ENCODE assay signal across 1 cellular context in the genomic region with DNA sequence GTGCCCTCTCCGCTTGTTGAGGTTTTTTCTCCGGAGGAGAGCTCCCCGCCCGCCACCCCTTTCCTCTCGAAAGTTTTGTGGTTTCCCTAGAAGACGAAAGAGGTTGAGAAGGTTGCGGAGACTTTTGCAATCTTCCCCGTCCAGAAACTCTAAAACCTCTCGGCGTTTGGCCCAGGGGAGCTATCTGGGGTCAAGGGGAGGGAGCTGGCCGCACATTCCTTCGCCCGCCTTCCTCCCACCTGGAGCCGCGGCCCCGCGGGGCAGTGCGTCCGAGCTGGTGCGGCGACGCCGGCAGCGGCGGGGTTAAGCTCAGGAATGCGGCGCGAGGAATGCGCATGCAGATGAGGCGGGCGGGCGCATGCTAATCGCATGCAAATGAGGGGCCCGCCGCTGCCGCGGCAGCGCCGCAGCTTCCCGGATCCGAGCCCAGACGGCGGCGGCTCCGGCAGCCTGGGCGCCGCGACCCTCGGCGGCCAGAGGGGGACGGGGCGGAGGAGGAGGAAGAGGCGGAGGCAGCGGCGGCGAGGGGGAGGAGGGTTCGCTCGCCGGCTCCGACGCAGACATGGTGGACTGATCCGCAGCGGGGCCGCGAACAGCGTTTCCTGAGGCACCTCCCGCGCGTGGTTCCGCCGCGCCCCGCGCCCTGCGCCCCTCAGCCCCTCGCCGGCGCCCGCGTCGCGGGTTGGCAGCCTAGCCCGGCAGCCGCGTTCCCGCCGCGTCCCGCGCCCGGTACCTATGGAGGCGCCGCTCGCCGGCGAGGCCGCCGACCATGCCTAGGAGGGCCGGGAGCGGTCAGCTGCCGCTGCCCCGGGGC.
TF ChIP-seq lines count a peak whose summit lies in the region.

A gene (plus strand): TSS at position 535 of the 814 bp plus-strand sequence. CDS start 235 bp downstream, at position 770.

TF ChIP-seq in HEK293, 187 proteins besides CTCF, POLR2A, EP300 and RAD21 (continued from another document and continues in another):
- TF ChIP-seq ZNF600 (tag by site-specific recombination; IDR thresholded peaks at IDR 0.05) (no peak), ZNF48 (tag by site-specific recombination; IDR thresholded peaks at IDR 0.05) (no peak), BCL11A (tag by site-specific recombination; IDR thresholded peaks at IDR 0.05; ENCODE audit: low read depth) (0 out of 2 replicates have a peak, but pooled peaks have one; percentile 45), ZNF768 (tag by site-specific recombination; IDR thresholded peaks at IDR 0.05) (no peak), ZNF23 (tag by site-specific recombination; IDR thresholded peaks at IDR 0.05; ENCODE audit: borderline replicate concordance) (no peak), TCF7L2 (IDR thresholded peaks at IDR 0.05; ENCODE audit: borderline replicate concordance, low read depth, low read length) (no peak), ZNF530 (tag by site-specific recombination; IDR thresholded peaks at IDR 0.05; ENCODE audit: low read depth) (no peak), KLF1 (tag by site-specific recombination; IDR thresholded peaks at IDR 0.05) (no peak), ZNF37A (tag by site-specific recombination; IDR thresholded peaks at IDR 0.05) (no peak), ZBTB17 (tag by site-specific recombination; IDR thresholded peaks at IDR 0.05) (0 out of 2 replicates have a peak, but pooled peaks have one; percentile 57), ZNF658 (tag by site-specific recombination; IDR thresholded peaks at IDR 0.05) (no peak), ZBTB8A (tag by site-specific recombination; IDR thresholded peaks at IDR 0.05) (peak; percentile 92), ZNF211 (tag by site-specific recombination; IDR thresholded peaks at IDR 0.05; ENCODE audit: low read depth) (no peak), ZNF221 (tag by site-specific recombination; IDR thresholded peaks at IDR 0.05; ENCODE audit: borderline replicate concordance) (no peak), ZNF302 (tag by site-specific recombination; IDR thresholded peaks at IDR 0.05; ENCODE audit: low read depth) (no peak), GFI1B (tag by site-specific recombination; IDR thresholded peaks at IDR 0.05) (no peak), YY2 (tag by site-specific recombination; IDR thresholded peaks at IDR 0.05) (no peak), KLF9 (tag by site-specific recombination; IDR thresholded peaks at IDR 0.05; ENCODE audit: low read depth) (no peak), HOXA7 (CRISPR knock-in tag; IDR thresholded peaks at IDR 0.05; ENCODE audit: borderline replicate concordance) (no peak), ZNF19 (tag by site-specific recombination; IDR thresholded peaks at IDR 0.05; ENCODE audit: low read depth) (no peak), ZNF558 (tag by site-specific recombination; IDR thresholded peaks at IDR 0.05) (no peak), ZNF266 (tag by site-specific recombination; IDR thresholded peaks at IDR 0.05; ENCODE audit: low read depth) (no peak), ZFP3 (tag by site-specific recombination; IDR thresholded peaks at IDR 0.05; ENCODE audit: low read depth) (no peak)
- TF ChIP-seq, protein P1, sequence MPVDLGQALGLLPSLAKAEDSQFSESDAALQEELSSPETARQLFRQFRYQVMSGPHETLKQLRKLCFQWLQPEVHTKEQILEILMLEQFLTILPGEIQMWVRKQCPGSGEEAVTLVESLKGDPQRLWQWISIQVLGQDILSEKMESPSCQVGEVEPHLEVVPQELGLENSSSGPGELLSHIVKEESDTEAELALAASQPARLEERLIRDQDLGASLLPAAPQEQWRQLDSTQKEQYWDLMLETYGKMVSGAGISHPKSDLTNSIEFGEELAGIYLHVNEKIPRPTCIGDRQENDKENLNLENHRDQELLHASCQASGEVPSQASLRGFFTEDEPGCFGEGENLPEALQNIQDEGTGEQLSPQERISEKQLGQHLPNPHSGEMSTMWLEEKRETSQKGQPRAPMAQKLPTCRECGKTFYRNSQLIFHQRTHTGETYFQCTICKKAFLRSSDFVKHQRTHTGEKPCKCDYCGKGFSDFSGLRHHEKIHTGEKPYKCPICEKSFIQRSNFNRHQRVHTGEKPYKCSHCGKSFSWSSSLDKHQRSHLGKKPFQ (tag by site-specific recombination; IDR thresholded peaks at IDR 0.05) = no peak
- TF ChIP-seq, protein P2, sequence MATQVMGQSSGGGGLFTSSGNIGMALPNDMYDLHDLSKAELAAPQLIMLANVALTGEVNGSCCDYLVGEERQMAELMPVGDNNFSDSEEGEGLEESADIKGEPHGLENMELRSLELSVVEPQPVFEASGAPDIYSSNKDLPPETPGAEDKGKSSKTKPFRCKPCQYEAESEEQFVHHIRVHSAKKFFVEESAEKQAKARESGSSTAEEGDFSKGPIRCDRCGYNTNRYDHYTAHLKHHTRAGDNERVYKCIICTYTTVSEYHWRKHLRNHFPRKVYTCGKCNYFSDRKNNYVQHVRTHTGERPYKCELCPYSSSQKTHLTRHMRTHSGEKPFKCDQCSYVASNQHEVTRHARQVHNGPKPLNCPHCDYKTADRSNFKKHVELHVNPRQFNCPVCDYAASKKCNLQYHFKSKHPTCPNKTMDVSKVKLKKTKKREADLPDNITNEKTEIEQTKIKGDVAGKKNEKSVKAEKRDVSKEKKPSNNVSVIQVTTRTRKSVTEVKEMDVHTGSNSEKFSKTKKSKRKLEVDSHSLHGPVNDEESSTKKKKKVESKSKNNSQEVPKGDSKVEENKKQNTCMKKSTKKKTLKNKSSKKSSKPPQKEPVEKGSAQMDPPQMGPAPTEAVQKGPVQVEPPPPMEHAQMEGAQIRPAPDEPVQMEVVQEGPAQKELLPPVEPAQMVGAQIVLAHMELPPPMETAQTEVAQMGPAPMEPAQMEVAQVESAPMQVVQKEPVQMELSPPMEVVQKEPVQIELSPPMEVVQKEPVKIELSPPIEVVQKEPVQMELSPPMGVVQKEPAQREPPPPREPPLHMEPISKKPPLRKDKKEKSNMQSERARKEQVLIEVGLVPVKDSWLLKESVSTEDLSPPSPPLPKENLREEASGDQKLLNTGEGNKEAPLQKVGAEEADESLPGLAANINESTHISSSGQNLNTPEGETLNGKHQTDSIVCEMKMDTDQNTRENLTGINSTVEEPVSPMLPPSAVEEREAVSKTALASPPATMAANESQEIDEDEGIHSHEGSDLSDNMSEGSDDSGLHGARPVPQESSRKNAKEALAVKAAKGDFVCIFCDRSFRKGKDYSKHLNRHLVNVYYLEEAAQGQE (tag by site-specific recombination; IDR thresholded peaks at IDR 0.05) = no peak
- TF ChIP-seq, protein P3, sequence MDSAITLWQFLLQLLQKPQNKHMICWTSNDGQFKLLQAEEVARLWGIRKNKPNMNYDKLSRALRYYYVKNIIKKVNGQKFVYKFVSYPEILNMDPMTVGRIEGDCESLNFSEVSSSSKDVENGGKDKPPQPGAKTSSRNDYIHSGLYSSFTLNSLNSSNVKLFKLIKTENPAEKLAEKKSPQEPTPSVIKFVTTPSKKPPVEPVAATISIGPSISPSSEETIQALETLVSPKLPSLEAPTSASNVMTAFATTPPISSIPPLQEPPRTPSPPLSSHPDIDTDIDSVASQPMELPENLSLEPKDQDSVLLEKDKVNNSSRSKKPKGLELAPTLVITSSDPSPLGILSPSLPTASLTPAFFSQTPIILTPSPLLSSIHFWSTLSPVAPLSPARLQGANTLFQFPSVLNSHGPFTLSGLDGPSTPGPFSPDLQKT (IDR thresholded peaks at IDR 0.05; ENCODE audit: borderline replicate concordance, low read depth, low read length) = no peak
- TF ChIP-seq, protein P4, sequence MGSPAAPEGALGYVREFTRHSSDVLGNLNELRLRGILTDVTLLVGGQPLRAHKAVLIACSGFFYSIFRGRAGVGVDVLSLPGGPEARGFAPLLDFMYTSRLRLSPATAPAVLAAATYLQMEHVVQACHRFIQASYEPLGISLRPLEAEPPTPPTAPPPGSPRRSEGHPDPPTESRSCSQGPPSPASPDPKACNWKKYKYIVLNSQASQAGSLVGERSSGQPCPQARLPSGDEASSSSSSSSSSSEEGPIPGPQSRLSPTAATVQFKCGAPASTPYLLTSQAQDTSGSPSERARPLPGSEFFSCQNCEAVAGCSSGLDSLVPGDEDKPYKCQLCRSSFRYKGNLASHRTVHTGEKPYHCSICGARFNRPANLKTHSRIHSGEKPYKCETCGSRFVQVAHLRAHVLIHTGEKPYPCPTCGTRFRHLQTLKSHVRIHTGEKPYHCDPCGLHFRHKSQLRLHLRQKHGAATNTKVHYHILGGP (tag by site-specific recombination; IDR thresholded peaks at IDR 0.05) = peak; percentile 22; the same call in 1 of the 2 replicates
- TF ChIP-seq, protein P5, sequence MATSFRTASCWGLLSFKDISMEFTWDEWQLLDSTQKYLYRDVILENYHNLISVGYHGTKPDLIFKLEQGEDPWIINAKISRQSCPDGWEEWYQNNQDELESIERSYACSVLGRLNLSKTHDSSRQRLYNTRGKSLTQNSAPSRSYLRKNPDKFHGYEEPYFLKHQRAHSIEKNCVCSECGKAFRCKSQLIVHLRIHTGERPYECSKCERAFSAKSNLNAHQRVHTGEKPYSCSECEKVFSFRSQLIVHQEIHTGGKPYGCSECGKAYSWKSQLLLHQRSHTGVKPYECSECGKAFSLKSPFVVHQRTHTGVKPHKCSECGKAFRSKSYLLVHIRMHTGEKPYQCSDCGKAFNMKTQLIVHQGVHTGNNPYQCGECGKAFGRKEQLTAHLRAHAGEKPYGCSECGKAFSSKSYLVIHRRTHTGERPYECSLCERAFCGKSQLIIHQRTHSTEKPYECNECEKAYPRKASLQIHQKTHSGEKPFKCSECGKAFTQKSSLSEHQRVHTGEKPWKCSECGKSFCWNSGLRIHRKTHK (tag by site-specific recombination; IDR thresholded peaks at IDR 0.05) = no peak
- TF ChIP-seq, protein P6, sequence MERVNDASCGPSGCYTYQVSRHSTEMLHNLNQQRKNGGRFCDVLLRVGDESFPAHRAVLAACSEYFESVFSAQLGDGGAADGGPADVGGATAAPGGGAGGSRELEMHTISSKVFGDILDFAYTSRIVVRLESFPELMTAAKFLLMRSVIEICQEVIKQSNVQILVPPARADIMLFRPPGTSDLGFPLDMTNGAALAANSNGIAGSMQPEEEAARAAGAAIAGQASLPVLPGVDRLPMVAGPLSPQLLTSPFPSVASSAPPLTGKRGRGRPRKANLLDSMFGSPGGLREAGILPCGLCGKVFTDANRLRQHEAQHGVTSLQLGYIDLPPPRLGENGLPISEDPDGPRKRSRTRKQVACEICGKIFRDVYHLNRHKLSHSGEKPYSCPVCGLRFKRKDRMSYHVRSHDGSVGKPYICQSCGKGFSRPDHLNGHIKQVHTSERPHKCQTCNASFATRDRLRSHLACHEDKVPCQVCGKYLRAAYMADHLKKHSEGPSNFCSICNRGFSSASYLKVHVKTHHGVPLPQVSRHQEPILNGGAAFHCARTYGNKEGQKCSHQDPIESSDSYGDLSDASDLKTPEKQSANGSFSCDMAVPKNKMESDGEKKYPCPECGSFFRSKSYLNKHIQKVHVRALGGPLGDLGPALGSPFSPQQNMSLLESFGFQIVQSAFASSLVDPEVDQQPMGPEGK (tag by site-specific recombination; IDR thresholded peaks at IDR 0.05) = peak; percentile 17; the same call in 1 of the 2 replicates
- TF ChIP-seq, protein P7, sequence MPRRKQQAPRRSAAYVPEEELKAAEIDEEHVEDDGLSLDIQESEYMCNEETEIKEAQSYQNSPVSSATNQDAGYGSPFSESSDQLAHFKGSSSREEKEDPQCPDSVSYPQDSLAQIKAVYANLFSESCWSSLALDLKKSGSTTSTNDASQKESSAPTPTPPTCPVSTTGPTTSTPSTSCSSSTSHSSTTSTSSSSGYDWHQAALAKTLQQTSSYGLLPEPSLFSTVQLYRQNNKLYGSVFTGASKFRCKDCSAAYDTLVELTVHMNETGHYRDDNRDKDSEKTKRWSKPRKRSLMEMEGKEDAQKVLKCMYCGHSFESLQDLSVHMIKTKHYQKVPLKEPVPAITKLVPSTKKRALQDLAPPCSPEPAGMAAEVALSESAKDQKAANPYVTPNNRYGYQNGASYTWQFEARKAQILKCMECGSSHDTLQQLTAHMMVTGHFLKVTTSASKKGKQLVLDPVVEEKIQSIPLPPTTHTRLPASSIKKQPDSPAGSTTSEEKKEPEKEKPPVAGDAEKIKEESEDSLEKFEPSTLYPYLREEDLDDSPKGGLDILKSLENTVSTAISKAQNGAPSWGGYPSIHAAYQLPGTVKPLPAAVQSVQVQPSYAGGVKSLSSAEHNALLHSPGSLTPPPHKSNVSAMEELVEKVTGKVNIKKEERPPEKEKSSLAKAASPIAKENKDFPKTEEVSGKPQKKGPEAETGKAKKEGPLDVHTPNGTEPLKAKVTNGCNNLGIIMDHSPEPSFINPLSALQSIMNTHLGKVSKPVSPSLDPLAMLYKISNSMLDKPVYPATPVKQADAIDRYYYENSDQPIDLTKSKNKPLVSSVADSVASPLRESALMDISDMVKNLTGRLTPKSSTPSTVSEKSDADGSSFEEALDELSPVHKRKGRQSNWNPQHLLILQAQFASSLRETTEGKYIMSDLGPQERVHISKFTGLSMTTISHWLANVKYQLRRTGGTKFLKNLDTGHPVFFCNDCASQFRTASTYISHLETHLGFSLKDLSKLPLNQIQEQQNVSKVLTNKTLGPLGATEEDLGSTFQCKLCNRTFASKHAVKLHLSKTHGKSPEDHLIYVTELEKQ (tag by site-specific recombination; IDR thresholded peaks at IDR 0.05; ENCODE audit: borderline replicate concordance) = no peak
- TF ChIP-seq, protein P8, sequence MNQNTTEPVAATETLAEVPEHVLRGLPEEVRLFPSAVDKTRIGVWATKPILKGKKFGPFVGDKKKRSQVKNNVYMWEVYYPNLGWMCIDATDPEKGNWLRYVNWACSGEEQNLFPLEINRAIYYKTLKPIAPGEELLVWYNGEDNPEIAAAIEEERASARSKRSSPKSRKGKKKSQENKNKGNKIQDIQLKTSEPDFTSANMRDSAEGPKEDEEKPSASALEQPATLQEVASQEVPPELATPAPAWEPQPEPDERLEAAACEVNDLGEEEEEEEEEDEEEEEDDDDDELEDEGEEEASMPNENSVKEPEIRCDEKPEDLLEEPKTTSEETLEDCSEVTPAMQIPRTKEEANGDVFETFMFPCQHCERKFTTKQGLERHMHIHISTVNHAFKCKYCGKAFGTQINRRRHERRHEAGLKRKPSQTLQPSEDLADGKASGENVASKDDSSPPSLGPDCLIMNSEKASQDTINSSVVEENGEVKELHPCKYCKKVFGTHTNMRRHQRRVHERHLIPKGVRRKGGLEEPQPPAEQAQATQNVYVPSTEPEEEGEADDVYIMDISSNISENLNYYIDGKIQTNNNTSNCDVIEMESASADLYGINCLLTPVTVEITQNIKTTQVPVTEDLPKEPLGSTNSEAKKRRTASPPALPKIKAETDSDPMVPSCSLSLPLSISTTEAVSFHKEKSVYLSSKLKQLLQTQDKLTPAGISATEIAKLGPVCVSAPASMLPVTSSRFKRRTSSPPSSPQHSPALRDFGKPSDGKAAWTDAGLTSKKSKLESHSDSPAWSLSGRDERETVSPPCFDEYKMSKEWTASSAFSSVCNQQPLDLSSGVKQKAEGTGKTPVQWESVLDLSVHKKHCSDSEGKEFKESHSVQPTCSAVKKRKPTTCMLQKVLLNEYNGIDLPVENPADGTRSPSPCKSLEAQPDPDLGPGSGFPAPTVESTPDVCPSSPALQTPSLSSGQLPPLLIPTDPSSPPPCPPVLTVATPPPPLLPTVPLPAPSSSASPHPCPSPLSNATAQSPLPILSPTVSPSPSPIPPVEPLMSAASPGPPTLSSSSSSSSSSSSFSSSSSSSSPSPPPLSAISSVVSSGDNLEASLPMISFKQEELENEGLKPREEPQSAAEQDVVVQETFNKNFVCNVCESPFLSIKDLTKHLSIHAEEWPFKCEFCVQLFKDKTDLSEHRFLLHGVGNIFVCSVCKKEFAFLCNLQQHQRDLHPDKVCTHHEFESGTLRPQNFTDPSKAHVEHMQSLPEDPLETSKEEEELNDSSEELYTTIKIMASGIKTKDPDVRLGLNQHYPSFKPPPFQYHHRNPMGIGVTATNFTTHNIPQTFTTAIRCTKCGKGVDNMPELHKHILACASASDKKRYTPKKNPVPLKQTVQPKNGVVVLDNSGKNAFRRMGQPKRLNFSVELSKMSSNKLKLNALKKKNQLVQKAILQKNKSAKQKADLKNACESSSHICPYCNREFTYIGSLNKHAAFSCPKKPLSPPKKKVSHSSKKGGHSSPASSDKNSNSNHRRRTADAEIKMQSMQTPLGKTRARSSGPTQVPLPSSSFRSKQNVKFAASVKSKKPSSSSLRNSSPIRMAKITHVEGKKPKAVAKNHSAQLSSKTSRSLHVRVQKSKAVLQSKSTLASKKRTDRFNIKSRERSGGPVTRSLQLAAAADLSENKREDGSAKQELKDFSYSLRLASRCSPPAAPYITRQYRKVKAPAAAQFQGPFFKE (tag by site-specific recombination; IDR thresholded peaks at IDR 0.05; ENCODE audit: borderline replicate concordance) = no peak
